In the genomic region with DNA sequence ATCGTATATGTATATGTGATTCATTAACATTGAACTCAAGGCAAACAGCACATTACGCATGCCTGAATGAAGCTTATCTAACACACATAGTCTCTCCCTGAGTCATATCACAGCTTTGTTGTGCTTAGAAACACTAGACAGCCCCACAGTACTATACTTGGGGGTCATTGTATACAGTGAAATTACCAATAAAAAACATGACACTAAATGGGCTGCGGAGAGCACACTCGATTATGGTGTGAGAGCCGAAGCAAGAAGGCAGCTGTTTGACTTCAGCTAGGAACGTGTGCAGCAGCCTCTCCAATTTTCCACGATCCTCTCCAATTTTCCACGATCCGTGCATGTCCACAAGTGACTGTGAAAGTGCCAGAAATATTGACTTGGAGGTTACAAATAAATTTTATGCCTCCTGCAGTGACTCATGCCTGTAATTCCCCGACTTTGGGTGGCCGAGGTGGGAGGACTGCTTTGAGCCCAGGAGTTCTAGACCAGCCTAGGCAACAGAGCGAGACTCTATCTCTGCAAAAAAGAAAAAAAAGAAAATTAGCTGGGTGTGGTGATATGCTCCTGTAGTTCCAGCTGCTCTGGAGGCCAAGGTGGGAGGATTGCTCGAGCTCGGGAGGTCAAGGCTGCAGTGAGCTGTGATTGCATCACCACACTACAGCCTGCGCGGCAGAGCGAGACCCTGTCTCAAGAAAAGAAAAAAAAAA, we compare ENCODE assay signal across 11 cellular contexts.
DNase-seq lines count a peak whose midpoint lies in the region; ATAC-seq and TF ChIP-seq lines count a peak whose summit lies in the region.
"Had no signal": no experiment of that assay in that cellular context is flagged by ENCODE, and none has a peak within 500 bp of the region (broad histone marks: within the 10 kb centered on the region; RNA-seq: fewer than 3 reads in every experiment).

No MANE protein-coding gene starts in this region.

- H3K4me3 ChIP-seq in coronary artery (peak overlapping the region; percentile 38), lung (no peak overlapping the region)
- H3K4me3 ChIP-seq: adrenal gland; BLaER1 treated with 17β-estradiol and CSF1 and Interleukin-3, amounts not matched to agents 10 nM and 100 nM had no signal

- H3K27me3 ChIP-seq in lung (ENCODE audit: control insufficient read depth, insufficient read depth), result no peaks in the 10 kb centered on the region
- H3K27me3 ChIP-seq: adrenal gland; BLaER1 treated with 17β-estradiol and CSF1 and Interleukin-3, amounts not matched to agents 10 nM and 100 nM had no signal

- H3K4me1 ChIP-seq in lung (ENCODE audit: control insufficient read depth in 2 of 2, insufficient read depth in 2 of 2, low read length in 2 of 2), result peaks cover 7 to 16% of the 10 kb centered on the region in 2 donors

- H3K36me3 ChIP-seq in lung (ENCODE audit: control insufficient read depth in 2 of 2, insufficient read depth in 2 of 2, low read length in 2 of 2), result peaks cover 0 to 1% of the 10 kb centered on the region in 2 donors
- H3K36me3 ChIP-seq: adrenal gland had no signal

- 64 to 71% methylated on average over 17 of the region's 17 CpGs for whole genome bisulfite sequencing in lung, 2 donors

- peak; percentile 24 for ATAC-seq in lung (ENCODE audit: insufficient read depth, low FRiP score)
- no peak for ATAC-seq in HG02938 (IDR thresholded peaks at IDR 0.05; ENCODE audit: unreplicated experiment)

- no peaks in the 10 kb centered on the region for H3K9me3 ChIP-seq in lung (ENCODE audit: control insufficient read depth in 2 of 2, insufficient read depth in 1 of 2, low read length in 1 of 2)
- H3K9me3 ChIP-seq: adrenal gland had no signal

- DNase-seq in A172 (ENCODE audit: low spot score) (peak; percentile 93), HT1080 (ENCODE audit: low read depth) (peak; percentile 38), coronary artery (ENCODE audit: low spot score) (no peak), lung (ENCODE audit: low spot score) (no peak), NCI-H187 treated with DMSO at 0.1 percent for 48 hours (lab: John Stamatoyannopoulos, UW) (no peak), NCI-H128 (lab: John Stamatoyannopoulos, UW; ENCODE audit: unreplicated experiment) (no peak)
- DNase-seq in activated CD4-positive, alpha-beta T cell treated with anti-CD3 and anti-CD28 coated beads for 48 hours, result no peak
- DNase-seq: NCI-H2171 treated with DMSO at 0.1 percent for 48 hours had no signal

- TF ChIP-seq CTCF in coronary artery (IDR thresholded peaks at IDR 0.05) (no peak), lung (IDR thresholded peaks at IDR 0.05; ENCODE audit: control extremely low read depth, extremely low read depth) (no peak)

- H3K27ac ChIP-seq in coronary artery, result peak overlapping the region in 1 of 2 donors; percentile 64
- peak overlapping the region in 1 of 2 donors; percentile 42 for H3K27ac ChIP-seq in lung (ENCODE audit: low read depth in 1 of 2, low read length in 1 of 2)

Comparison
In these comparisons a context has a peak if more than half of its experiments do, and no peak if none do; other contexts are left out.
1. DNase-seq: peak in A172 (single experiment) and HT1080 (single experiment); none in coronary artery (single experiment), lung (single experiment), NCI-H187 treated with DMSO at 0.1 percent for 48 hours (single experiment), activated CD4-positive, alpha-beta T cell treated with anti-CD3 and anti-CD28 coated beads for 48 hours (single experiment) and NCI-H128 (single experiment).